1 cellular context compared by ENCODE assay signal in the genomic region with DNA sequence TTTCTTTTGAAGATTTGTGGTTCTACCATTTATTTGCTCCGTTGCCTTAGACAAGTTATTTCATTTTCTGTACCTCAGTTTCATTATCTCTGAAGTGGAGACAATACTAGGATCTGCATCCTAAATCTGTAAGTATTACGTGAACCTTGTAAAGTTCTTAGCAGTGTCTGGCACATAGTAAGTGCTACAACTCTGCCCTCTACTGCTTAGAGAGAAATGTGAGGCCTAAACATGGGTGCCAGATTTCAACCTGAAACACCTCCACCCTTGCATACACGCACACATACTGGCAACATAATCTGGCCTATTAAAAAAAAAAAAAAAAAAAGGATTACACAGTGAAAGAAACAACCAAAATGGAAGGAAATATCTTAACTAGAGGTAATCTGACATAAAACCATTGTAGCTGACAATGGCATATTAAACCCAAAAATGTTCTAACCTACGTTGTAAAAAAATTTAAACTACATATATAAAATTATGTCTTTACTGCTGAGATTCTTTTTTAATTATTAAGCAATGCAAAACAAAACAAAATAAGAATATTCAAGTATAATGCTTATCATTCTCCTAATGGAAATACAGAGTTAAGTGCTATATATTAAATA.
TF ChIP-seq lines count a peak whose summit lies in the region.

No MANE protein-coding gene starts in this region.

TF ChIP-seq in GM23338, 12 proteins besides CTCF, POLR2A, EP300 and RAD21 (continued from another document):
- TF ChIP-seq EZH2 (IDR thresholded peaks at IDR 0.05; ENCODE audit: low read depth, unreplicated experiment) (no peak), POLR2AphosphoS5 (IDR thresholded peaks at IDR 0.05; ENCODE audit: low read depth) (no peak), JUNB (IDR thresholded peaks at IDR 0.05; ENCODE audit: unreplicated experiment) (no peak), EZH2phosphoT487 (IDR thresholded peaks at IDR 0.05; ENCODE audit: unreplicated experiment) (no peak), ZNF114 (CRISPR knock-in tag; IDR thresholded peaks at IDR 0.05) (no peak), ZNF331 (CRISPR knock-in tag; IDR thresholded peaks at IDR 0.05; ENCODE audit: low read depth) (no peak), NANOG (IDR thresholded peaks at IDR 0.05; ENCODE audit: borderline replicate concordance) (no peak)
- TF ChIP-seq, protein P1, sequence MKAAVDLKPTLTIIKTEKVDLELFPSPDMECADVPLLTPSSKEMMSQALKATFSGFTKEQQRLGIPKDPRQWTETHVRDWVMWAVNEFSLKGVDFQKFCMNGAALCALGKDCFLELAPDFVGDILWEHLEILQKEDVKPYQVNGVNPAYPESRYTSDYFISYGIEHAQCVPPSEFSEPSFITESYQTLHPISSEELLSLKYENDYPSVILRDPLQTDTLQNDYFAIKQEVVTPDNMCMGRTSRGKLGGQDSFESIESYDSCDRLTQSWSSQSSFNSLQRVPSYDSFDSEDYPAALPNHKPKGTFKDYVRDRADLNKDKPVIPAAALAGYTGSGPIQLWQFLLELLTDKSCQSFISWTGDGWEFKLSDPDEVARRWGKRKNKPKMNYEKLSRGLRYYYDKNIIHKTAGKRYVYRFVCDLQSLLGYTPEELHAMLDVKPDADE (IDR thresholded peaks at IDR 0.05) = no peak
TF ChIP-seq in GM23338: peak in this region for 0.
